Comparison of ENCODE assay signal across 14 cellular contexts in the genomic region with DNA sequence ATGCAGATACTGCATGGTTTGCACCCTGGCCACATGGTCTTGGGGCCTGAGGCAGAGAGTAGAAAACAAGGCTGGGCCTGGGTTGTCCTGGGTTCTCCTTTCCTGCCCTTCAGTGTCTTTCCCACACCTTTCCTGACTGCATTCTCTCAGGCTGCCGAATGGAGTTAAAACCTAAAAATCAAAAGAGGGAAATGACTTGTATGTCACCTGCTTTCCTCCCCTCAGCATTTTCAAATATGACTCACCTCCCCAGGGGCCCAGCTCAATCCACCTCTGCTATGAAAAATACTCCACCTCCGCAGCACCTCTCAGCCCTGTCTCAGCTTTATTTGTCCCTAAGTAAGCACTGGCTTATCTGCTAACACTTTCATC.
A peak's percentile ranks its signal among the peaks of the same experiment; 100 is the strongest.
DNase-seq lines count a peak whose midpoint lies in the region; ATAC-seq, FAIRE-seq and TF ChIP-seq lines count a peak whose summit lies in the region.
"Had no signal": no experiment of that assay in that cellular context is flagged by ENCODE, and none has a peak within 500 bp of the region (broad histone marks: within the 10 kb centered on the region; RNA-seq: fewer than 3 reads in every experiment).

No MANE protein-coding gene starts in this region.

- TF ChIP-seq CTCF in GM13977 (IDR thresholded peaks at IDR 0.05; ENCODE audit: extremely low read depth, insufficient read depth, missing control alignments) (no peak), OCI-LY3 (IDR thresholded peaks at IDR 0.05; ENCODE audit: low read depth, low read length) (no peak), osteoblast (IDR thresholded peaks at IDR 0.05; ENCODE audit: extremely low read depth, low read depth, low read length) (no peak)

- ATAC-seq in GM19467 (IDR thresholded peaks at IDR 0.05; ENCODE audit: unreplicated experiment) = peak; percentile 79
- ATAC-seq in HG03060 (IDR thresholded peaks at IDR 0.05; ENCODE audit: low read depth, unreplicated experiment) = peak; percentile 83

- H3K27me3 ChIP-seq in OCI-LY3 (ENCODE audit: low read depth, low read length) = no peaks in the 10 kb centered on the region
- H3K27me3 ChIP-seq in small intestine (ENCODE audit: control insufficient read depth in 2 of 2, insufficient read depth in 2 of 2, low read length in 2 of 2) = no peaks in the 10 kb centered on the region
- H3K27me3 ChIP-seq in osteoblast (ENCODE audit: insufficient read depth, low read length) = no peaks in the 10 kb centered on the region
- H3K27me3 ChIP-seq: brain microvascular endothelial cell, transverse colon had no signal

- in situ Hi-C loops in GM13977 (cut with MboI; ENCODE audit: low pct_unique_long_range_greater_than_20kb, low sequenced_read_pairs, unreplicated experiment) = loop anchor here (25.0 kb wide), 1 partner anchor 543 kb away; no protein-coding TSS in a partner anchor

- peak overlapping the region; percentile 96 for H3K9ac ChIP-seq in OCI-LY3 (ENCODE audit: low read length)

- H3K4me1 ChIP-seq in OCI-LY3 (ENCODE audit: low read length) (peaks cover 81% of the 10 kb centered on the region), small intestine (ENCODE audit: control insufficient read depth in 2 of 2, insufficient read depth in 1 of 2, low read depth in 1 of 2, low read length in 1 of 2) (no peaks in the 10 kb centered on the region), osteoblast (ENCODE audit: insufficient read depth, low read length) (no peaks in the 10 kb centered on the region)
- H3K4me1 ChIP-seq: transverse colon had no signal

- no peaks in the 10 kb centered on the region for H3K36me3 ChIP-seq in OCI-LY3 (replicated peaks; ENCODE audit: low read depth, low read length)
- no peaks in the 10 kb centered on the region for H3K36me3 ChIP-seq in small intestine (ENCODE audit: control insufficient read depth in 2 of 2, insufficient read depth in 2 of 2, low read length in 2 of 2)
- no peaks in the 10 kb centered on the region for H3K36me3 ChIP-seq in osteoblast (ENCODE audit: insufficient read depth, low read length)
- H3K36me3 ChIP-seq: brain microvascular endothelial cell, transverse colon had no signal

- H2AFZ ChIP-seq in OCI-LY3 (ENCODE audit: low read depth, low read length) (no peak overlapping the region), osteoblast (ENCODE audit: low read length) (no peak overlapping the region)

- H3K27ac ChIP-seq in OCI-LY3 (ENCODE audit: low read length) (peak overlapping the region; percentile 94), small intestine (ENCODE audit: low read depth in 1 of 2, low read length in 1 of 2) (no peak overlapping the region), osteoblast (ENCODE audit: low read depth, low read length) (no peak overlapping the region)
- H3K27ac ChIP-seq: brain microvascular endothelial cell, transverse colon had no signal

- H4K20me1 ChIP-seq in OCI-LY3 (ENCODE audit: insufficient read depth, low read length) (no peaks in the 10 kb centered on the region), osteoblast (ENCODE audit: insufficient read depth, low read length) (no peaks in the 10 kb centered on the region)

- H3K79me2 ChIP-seq in OCI-LY3 (ENCODE audit: low read length) (no peaks in the 10 kb centered on the region), osteoblast (ENCODE audit: insufficient read depth, low read length) (no peaks in the 10 kb centered on the region)

- DNase-seq in GM13977 (ENCODE audit: low spot score) = peak; percentile 53
- no peak for DNase-seq in small intestine
- no peak for DNase-seq in osteoblast (ENCODE audit: insufficient read length, low spot score, missing footprints)
- no peak for DNase-seq in HUDEP-2 (lab: John Stamatoyannopoulos, UW; ENCODE audit: unreplicated experiment in 76 of 76)
- DNase-seq in stimulated activated CD4-positive, alpha-beta T cell treated with anti-CD3 and anti-CD28 coated beads, Interleukin-2, amount 100 ng/mL, for 24 hours = no peak
- DNase-seq: activated CD4-positive, alpha-beta T cell treated with anti-CD3 and anti-CD28 coated beads for 48 hours; brain microvascular endothelial cell; CD4-positive, alpha-beta T cell; foreskin fibroblast; NCI-H526 treated with DMSO at 0.1 percent for 48 hours; transverse colon had no signal

- no peak for FAIRE-seq in small intestine (lab: Jason Lieb, UNC)

- H3K4me2 ChIP-seq in OCI-LY3 (ENCODE audit: low read length) (peak overlapping the region; percentile 98), osteoblast (ENCODE audit: insufficient read depth, low read length) (no peak overlapping the region)

- 24 to 48% (median 39%) methylated on average over 2 of the region's 2 CpGs for WGBS in small intestine, 3 donors

- H3K4me3 ChIP-seq in OCI-LY3 (ENCODE audit: low read length) (peak overlapping the region; percentile 75), small intestine (ENCODE audit: low read depth in 1 of 2, low read length in 2 of 2) (no peak overlapping the region), osteoblast (ENCODE audit: insufficient read depth, low read length) (no peak overlapping the region)
- H3K4me3 ChIP-seq: transverse colon had no signal

- no peaks in the 10 kb centered on the region for H3K9me3 ChIP-seq in OCI-LY3 (ENCODE audit: insufficient read depth, low read length)
- no peaks in the 10 kb centered on the region for H3K9me3 ChIP-seq in small intestine (ENCODE audit: control insufficient read depth, low read depth)
- H3K9me3 ChIP-seq in osteoblast (ENCODE audit: low read depth, low read length) = no peaks in the 10 kb centered on the region
- H3K9me3 ChIP-seq: transverse colon had no signal
